In the genomic region with DNA sequence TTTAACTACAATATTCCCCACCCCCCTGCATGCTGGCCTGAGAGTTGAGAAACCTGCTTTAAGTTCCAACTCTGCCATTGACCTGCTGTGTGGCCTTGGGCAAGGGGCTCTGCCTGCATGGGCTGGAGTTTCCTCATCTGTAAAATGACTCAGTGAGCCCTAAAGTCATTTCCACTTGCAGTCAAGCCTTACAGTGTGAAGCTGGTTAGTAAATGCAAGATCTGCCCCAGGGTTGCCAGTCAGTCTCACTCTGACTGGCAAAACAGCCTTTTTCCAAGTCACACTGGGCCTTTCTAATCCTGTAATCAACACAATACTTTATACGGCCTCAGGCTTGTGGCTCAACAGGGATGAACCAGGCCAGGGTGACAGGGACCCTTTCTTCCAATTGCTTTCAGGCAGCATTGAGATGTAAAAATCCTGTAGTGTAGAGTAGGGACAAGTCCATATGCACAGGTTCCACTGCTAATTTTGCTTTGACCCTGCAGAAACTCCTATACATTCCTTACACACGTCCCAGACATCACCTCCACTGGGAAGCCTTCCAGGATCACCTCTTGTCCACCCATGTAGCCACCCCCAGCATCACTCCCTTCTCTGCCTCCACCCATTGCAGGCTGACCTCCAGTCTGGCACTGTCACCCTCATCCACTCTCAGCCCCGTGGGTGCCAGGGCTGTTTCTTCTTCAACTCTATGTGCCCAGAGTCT, we compare ENCODE assay signal across 20 cellular contexts. TPM values are rescaled to one million over a fixed set of nuclear protein-coding genes. Genes with fewer than 3 reads are reported as not detected.
DNase-seq lines count a peak whose midpoint lies in the region; ATAC-seq, FAIRE-seq and TF ChIP-seq lines count a peak whose summit lies in the region.
"Had no signal": no experiment of that assay in that cellular context is flagged by ENCODE, and none has a peak within 500 bp of the region (broad histone marks: within the 10 kb centered on the region; RNA-seq: fewer than 3 reads in every experiment).

No MANE protein-coding gene starts in this region.

- H3K23ac ChIP-seq in H1 (ENCODE audit: insufficient read length) = no peak overlapping the region

- no peak overlapping the region for H3K14ac ChIP-seq in H1 (ENCODE audit: insufficient read length)

- H3K4me3 Mint-ChIP-seq in activated CD4-positive, alpha-beta T cell treated with anti-CD3 and anti-CD28 coated beads for 36 hours = no peak overlapping the region
- H3K4me3 Mint-ChIP-seq: CD14-positive monocyte; CD4-positive, alpha-beta memory T cell; IgD-negative memory B cell had no signal

- no peak overlapping the region for H4K5ac ChIP-seq in H1 (ENCODE audit: insufficient read length, low read depth, low read length)

- H3K4me1 ChIP-seq in H1 (replicated peaks in 1 of 4; ENCODE audit: control insufficient read depth in 3 of 4, insufficient read depth in 4 of 4, low read length in 3 of 4) (no peaks in the 10 kb centered on the region), gastrocnemius medialis (no peaks in the 10 kb centered on the region)
- H3K4me1 ChIP-seq: BLaER1 had no signal

- no peaks in the 10 kb centered on the region for H3K9me3 ChIP-seq in H1 (ENCODE audit: insufficient read depth in 2 of 2, low read depth in 1 of 2, low read length in 1 of 2)
- H3K9me3 ChIP-seq in gastrocnemius medialis = no peaks in the 10 kb centered on the region
- H3K9me3 ChIP-seq: BLaER1, HAP-1 had no signal

- H3K36me3 ChIP-seq in H1 (ENCODE audit: control insufficient read depth in 2 of 4, insufficient read depth in 4 of 4, low read length in 3 of 4) (no peaks in the 10 kb centered on the region; a peak in 1 of 8 replicates), gastrocnemius medialis (no peaks in the 10 kb centered on the region)
- H3K36me3 ChIP-seq: BLaER1, HAP-1 had no signal

- POLR2A ChIA-PET in activated CD4-positive, alpha-beta T cell treated with anti-CD3 and anti-CD28 coated beads for 36 hours (lab: Charles Lee) = no interaction called here
- POLR2A ChIA-PET in H1 (lab: Charles Lee; ENCODE audit: partially characterized antibody) = no interaction called here

- CTCF ChIA-PET in activated CD4-positive, alpha-beta T cell treated with anti-CD3 and anti-CD28 coated beads for 36 hours (lab: Charles Lee) = no interaction called here
- CTCF ChIA-PET in H1 (lab: Charles Lee; ENCODE audit: partially characterized antibody) = interaction anchor here (1.2 kb wide), 1 partner anchor 26 kb away, joined by 3 read pairs; no protein-coding TSS in a partner anchor

- H3K4me1 Mint-ChIP-seq in activated CD4-positive, alpha-beta T cell treated with anti-CD3 and anti-CD28 coated beads for 36 hours = no peaks in the 10 kb centered on the region
- H3K4me1 Mint-ChIP-seq: CD14-positive monocyte; CD4-positive, alpha-beta memory T cell; IgD-negative memory B cell had no signal

- FAIRE-seq in H1 (lab: Jason Lieb, UNC) = no peak
- FAIRE-seq: GM12878, HepG2 had no signal

- H3K27ac ChIP-seq in VCaP = peak overlapping the region; percentile 83
- no peak overlapping the region for H3K27ac ChIP-seq in H1 (ENCODE audit: low read depth, low read length)
- no peak overlapping the region for H3K27ac ChIP-seq in gastrocnemius medialis
- H3K27ac ChIP-seq: BLaER1 had no signal

- TF ChIP-seq EP300 in H1 (IDR thresholded peaks at IDR 0.05; ENCODE audit: borderline replicate concordance in 1 of 2, low read depth in 2 of 2, low read length in 2 of 2) = no peak

- intact Hi-C loops in activated CD4-positive, alpha-beta T cell treated with anti-CD3 and anti-CD28 coated beads for 36 hours (cut with DNase I, micrococcal nuclease) = no loop called here
- intact Hi-C loops in gastrocnemius medialis (cut with DNase I; ENCODE audit: low total_unique reads) = no loop called here

- H3K9ac ChIP-seq in H1 (replicated peaks in 1 of 4; ENCODE audit: extremely low read depth in 1 of 4, low read depth in 3 of 4, low read length in 3 of 4) = no peak overlapping the region
- H3K9ac ChIP-seq: BLaER1 had no signal

- no peak overlapping the region for H2BK20ac ChIP-seq in H1 (ENCODE audit: low read length)

- H3K79me1 ChIP-seq in H1 (ENCODE audit: low read depth, low read length) = no peaks in the 10 kb centered on the region

- H3K36me3 Mint-ChIP-seq in activated CD4-positive, alpha-beta T cell treated with anti-CD3 and anti-CD28 coated beads for 36 hours (ENCODE audit: low read depth) = no peaks in the 10 kb centered on the region
- H3K36me3 Mint-ChIP-seq: CD14-positive monocyte; CD4-positive, alpha-beta memory T cell; IgD-negative memory B cell had no signal

- no peak overlapping the region for H4K8ac ChIP-seq in H1 (ENCODE audit: extremely low read depth, insufficient read depth, low read length)

- H3K4me3 ChIP-seq in H1 (ENCODE audit: extremely low read depth in 1 of 4, insufficient read depth in 2 of 4, low read depth in 3 of 4, low read length in 4 of 4) = no peak overlapping the region
- no peak overlapping the region for H3K4me3 ChIP-seq in gastrocnemius medialis
- H3K4me3 ChIP-seq: BLaER1, GM12878, HAP-1 had no signal

- 0 out of 2 replicates have a peak overlapping the region, but pooled peaks have one; percentile 9 for H2BK5ac ChIP-seq in H1 (ENCODE audit: low read depth, low read length)

- no peak for DNase-seq in activated CD4-positive, alpha-beta T cell treated with anti-CD3 and anti-CD28 coated beads for 36 hours
- no peak for DNase-seq in activated CD4-positive, alpha-beta T cell treated with anti-CD3 and anti-CD28 coated beads, Interleukin-2, amount 50 U/mL, for 4 hours
- DNase-seq in H1 (ENCODE audit: low read depth in 1 of 2, low spot score in 2 of 2) (no peak), mesenteric fat pad (ENCODE audit: low spot score) (peak; percentile 24), activated gamma-delta T cell treated with Interleukin-2 at 50 U/mL for 16 hours (no peak), gastrocnemius medialis (no peak)
- DNase-seq: 8988T; CD4-positive, alpha-beta memory T cell; DMS153; DMS79 had no signal

- no peak overlapping the region for H2BK120ac ChIP-seq in H1 (replicated peaks; ENCODE audit: low read depth, low read length)

- no peak overlapping the region for H2AK5ac ChIP-seq in H1 (ENCODE audit: low read depth, low read length)

- in situ Hi-C loops in gastrocnemius medialis (cut with MboI; ENCODE audit: low sequenced_read_pairs in 4 of 4) = no loop called here

- H2BK15ac ChIP-seq in H1 (ENCODE audit: low read length) = no peak overlapping the region

- H2BK12ac ChIP-seq in H1 (ENCODE audit: low read depth, low read length) = no peak overlapping the region

- H3K4me2 ChIP-seq in H1 (ENCODE audit: insufficient read depth in 1 of 2, low read depth in 2 of 2, low read length in 2 of 2) = no peak overlapping the region
- H3K4me2 ChIP-seq: BLaER1 had no signal

- peaks cover 21% of the 10 kb centered on the region for H3K27me3 Mint-ChIP-seq in activated CD4-positive, alpha-beta T cell treated with anti-CD3 and anti-CD28 coated beads for 36 hours

- TF ChIP-seq RAD21 in H1 (IDR thresholded peaks at IDR 0.05 in 1 of 2, conservative IDR thresholded peaks at IDR 0.05 in 1 of 2; ENCODE audit: low read depth in 2 of 2, low read length in 2 of 2) = no peak

- no peak overlapping the region for H2AFZ ChIP-seq in H1 (ENCODE audit: low read length)

- H3K9me3 Mint-ChIP-seq in activated CD4-positive, alpha-beta T cell treated with anti-CD3 and anti-CD28 coated beads for 36 hours (ENCODE audit: low read depth) = peaks cover under 1% of the 10 kb centered on the region

- 83% methylated on average over 3 of the region's 3 CpGs; no CpG with 5 or more reads in 1 of the 2 experiments for WGBS in H1 (ENCODE audit: extremely low coverage in 1 of 2, insufficient coverage in 1 of 2, insufficient read length in 1 of 2, insufficient replicate concordance in 2 of 2, low coverage in 1 of 2, low lambda C conversion rate in 2 of 2, missing lambda C conversion rate in 1 of 2), 2 experiments

- no peak overlapping the region for H3K4ac ChIP-seq in H1 (replicated peaks; ENCODE audit: insufficient read length, low read depth, low read length)

- H3K27me3 ChIP-seq in H1 (replicated peaks in 1 of 4; ENCODE audit: control insufficient read depth in 3 of 4, extremely low read depth in 1 of 4, insufficient read depth in 3 of 4, low read length in 3 of 4) = no peaks in the 10 kb centered on the region
- peaks cover 0 to 2% (median 0%) of the 10 kb centered on the region in 3 donors for H3K27me3 ChIP-seq in gastrocnemius medialis
- H3K27me3 ChIP-seq: BLaER1 had no signal

- no peak overlapping the region for H3K18ac ChIP-seq in H1 (ENCODE audit: extremely low read depth, low read length)

- no peaks in the 10 kb centered on the region for H4K20me1 ChIP-seq in H1 (replicated peaks in 1 of 2; ENCODE audit: control insufficient read depth in 1 of 2, insufficient read depth in 2 of 2, low read length in 2 of 2)
- H4K20me1 ChIP-seq: BLaER1 had no signal

- no peak overlapping the region for H3K27ac Mint-ChIP-seq in activated CD4-positive, alpha-beta T cell treated with anti-CD3 and anti-CD28 coated beads for 36 hours
- H3K27ac Mint-ChIP-seq: CD14-positive monocyte; CD4-positive, alpha-beta memory T cell had no signal

- peaks cover 5% of the 10 kb centered on the region; the same call in 1 of the 2 replicates for H3K23me2 ChIP-seq in H1 (ENCODE audit: low read depth, low read length)

- no peaks in the 10 kb centered on the region for H3K79me2 ChIP-seq in H1 (ENCODE audit: control insufficient read depth in 1 of 2, insufficient read depth in 2 of 2, low read length in 2 of 2)

- no peak overlapping the region for H4K91ac ChIP-seq in H1 (replicated peaks; ENCODE audit: insufficient read length, low read length)

- peak; percentile 47 for ATAC-seq in activated CD4-positive, alpha-beta T cell treated with anti-CD3 and anti-CD28 coated beads for 36 hours
- ATAC-seq in HG03565 (IDR thresholded peaks at IDR 0.05; ENCODE audit: unreplicated experiment) (no peak), gastrocnemius medialis (no peak)
- ATAC-seq: GM12878, HepG2 had no signal

- no peak overlapping the region for H3K56ac ChIP-seq in H1 (replicated peaks; ENCODE audit: insufficient read length, low read depth, low read length)

- TF ChIP-seq POLR2A in H1 (IDR thresholded peaks at IDR 0.05; ENCODE audit: control extremely low read depth in 1 of 2, low read depth in 2 of 2, low read length in 2 of 2) (no peak), gastrocnemius medialis (IDR thresholded peaks at IDR 0.05) (no peak)

- TF ChIP-seq CTCF in VCaP (conservative IDR thresholded peaks at IDR 0.05) (no peak), H1 (IDR thresholded peaks at IDR 0.05; ENCODE audit: control extremely low read depth in 1 of 3, insufficient read depth in 1 of 3, low read depth in 1 of 3, low read length in 3 of 3) (no peak), gastrocnemius medialis (IDR thresholded peaks at IDR 0.05 in 4 of 5, conservative IDR thresholded peaks at IDR 0.05 in 1 of 5) (no peak)

RNA-seq across cellular contexts. Expression of gene PRIMA1, which starts 42.6 kb away (rescaled TPM):
- total RNA-seq in activated CD4-positive, alpha-beta T cell treated with anti-CD3 and anti-CD28 coated beads for 36 hours = not detected
- total RNA-seq in H1 (2021; fragmentation: NEBNext Ultra II Directional; extraction: Animal tissue kit (Norgen Biotek cat#: 25700)) = 3.9 and 4.5 TPM in 2 replicates
- 2.8 and 3.6 TPM in 2 replicates for polyA plus RNA-seq in H1 (2011; rRNA removed)
- 1.8 TPM for polyA plus RNA-seq in H1 (2011; cell fraction: cytosol; rRNA removed)
- polyA plus RNA-seq in H1 (2011; cell fraction: nucleus; rRNA removed) = 3.3 TPM
- polyA plus RNA-seq in H1 (2012, experiment 1 of 2) = 3.0 to 4.3 TPM (median 3.6 TPM) in 4 replicates
- polyA plus RNA-seq in H1 (2012, experiment 2 of 2) = 3.8 TPM
- 3.2 TPM for polyA plus RNA-seq in H1 (2013, experiment 1 of 2)
- 3.4 TPM for polyA plus RNA-seq in H1 (2013, experiment 2 of 2)
- 1.8 and 2.8 TPM in 2 replicates for polyA minus RNA-seq in H1 (2011; rRNA and poly(A)+ RNA removed)
- polyA minus RNA-seq in H1 (2011; cell fraction: cytosol; rRNA and poly(A)+ RNA removed) = 2.3 TPM
- polyA minus RNA-seq in H1 (2011; cell fraction: nucleus; rRNA and poly(A)+ RNA removed) = 2.1 TPM
- total RNA-seq in mesenteric fat pad = 1.3 TPM
- 1 to 10 TPM in 1 of 4 donors, under 1 TPM in 2, not detected in 1; 0.09 to 1.0 (median 0.16) TPM for total RNA-seq in gastrocnemius medialis
- total RNA-seq: CD4-positive, alpha-beta memory T cell; G401; GM12878 had no signal
- polyA plus RNA-seq: AG04450; CD14-positive monocyte; CD4-positive, alpha-beta memory T cell; GM12878; IgD-negative memory B cell had no signal
